Comparison of ENCODE assay signal across 13 cellular contexts in genomic region chr4:16029329-16029728, GRCh38. TPM values are rescaled to one million over a fixed set of nuclear protein-coding genes. Genes with fewer than 3 reads are reported as not detected.
DNase-seq lines count a peak whose midpoint lies in the region; ATAC-seq, FAIRE-seq and TF ChIP-seq lines count a peak whose summit lies in the region.
"Had no signal": no experiment of that assay in that cellular context is flagged by ENCODE, and none has a peak within 500 bp of the region (broad histone marks: within the 10 kb centered on the region; RNA-seq: fewer than 3 reads in every experiment).

No MANE protein-coding gene starts in this region.

- H3K4me3 ChIP-seq in K562, result no peak overlapping the region
- H3K4me3 ChIP-seq: coronary artery had no signal

- no peak overlapping the region for H3K4me2 ChIP-seq in K562 (ENCODE audit: insufficient read depth, low read length)

- H3K9me3 Mint-ChIP-seq in activated naive CD4-positive, alpha-beta T cell treated with anti-CD3 and anti-CD28 coated beads, Interleukin-2, amount 50 U/mL, for 72 hours, result no peaks in the 10 kb centered on the region
- H3K9me3 Mint-ChIP-seq in stimulated activated effector memory CD8-positive, alpha-beta T cell treated with anti-CD3 and anti-CD28 coated beads, Interleukin-12 subunit alpha, Interleukin-12 subunit beta, amount 100 ng/mL, for 72 hours, result no peaks in the 10 kb centered on the region
- H3K9me3 Mint-ChIP-seq: type B pancreatic cell had no signal

- no peak overlapping the region for H3K27ac Mint-ChIP-seq in activated naive CD4-positive, alpha-beta T cell treated with anti-CD3 and anti-CD28 coated beads, Interleukin-2, amount 50 U/mL, for 72 hours
- no peak overlapping the region for H3K27ac Mint-ChIP-seq in stimulated activated effector memory CD8-positive, alpha-beta T cell treated with anti-CD3 and anti-CD28 coated beads, Interleukin-12 subunit alpha, Interleukin-12 subunit beta, amount 100 ng/mL, for 72 hours
- H3K27ac Mint-ChIP-seq: type B pancreatic cell had no signal

- H3K4me1 ChIP-seq in K562 (replicated peaks in 1 of 2; ENCODE audit: control insufficient read depth in 2 of 2, insufficient read depth in 2 of 2, low read length in 2 of 2), result no peaks in the 10 kb centered on the region

- H3K9me1 ChIP-seq in K562 (ENCODE audit: control insufficient read depth, insufficient read depth, low read length), result no peaks in the 10 kb centered on the region

- no peak for TF ChIP-seq EP300 in K562 (IDR thresholded peaks at IDR 0.05; ENCODE audit: low read length)

- no peaks in the 10 kb centered on the region for H4K20me1 ChIP-seq in K562 (replicated peaks; ENCODE audit: control insufficient read depth, insufficient read depth, low read length)

- H3K79me2 ChIP-seq in K562 (ENCODE audit: control insufficient read depth, insufficient read depth, low read length), result no peaks in the 10 kb centered on the region

- H3K27ac ChIP-seq in K562 (ENCODE audit: extremely low read depth, low read depth, low read length), result no peak overlapping the region
- H3K27ac ChIP-seq: coronary artery had no signal

- peak; percentile 38 for FAIRE-seq in HTR-8/SVneo (lab: Jason Lieb, UNC)
- FAIRE-seq in K562 (lab: Jason Lieb, UNC), result peak; percentile 64
- FAIRE-seq in D721Med (lab: Jason Lieb, UNC), result no peak

- no peak overlapping the region for H3K4me3 Mint-ChIP-seq in stimulated activated effector memory CD8-positive, alpha-beta T cell treated with anti-CD3 and anti-CD28 coated beads, Interleukin-12 subunit alpha, Interleukin-12 subunit beta, amount 100 ng/mL, for 72 hours
- H3K4me3 Mint-ChIP-seq: type B pancreatic cell had no signal

- H3K36me3 ChIP-seq in K562 (ENCODE audit: control insufficient read depth, insufficient read depth, low read length), result no peaks in the 10 kb centered on the region

- intact Hi-C loops in K562 (cut with micrococcal nuclease), result loop anchor here (10.0 kb wide), 1 partner anchor 555 kb away; no protein-coding TSS in a partner anchor

- peaks cover 15% of the 10 kb centered on the region for H3K4me1 Mint-ChIP-seq in stimulated activated effector memory CD8-positive, alpha-beta T cell treated with anti-CD3 and anti-CD28 coated beads, Interleukin-12 subunit alpha, Interleukin-12 subunit beta, amount 100 ng/mL, for 72 hours

- no TSS peak for BruUV-seq in K562 (replicated peaks; lab: Mats Ljungman, UMichigan)

- TF ChIP-seq CTCF in K562 (IDR thresholded peaks at IDR 0.05 in 2 of 3, conservative IDR thresholded peaks at IDR 0.05 in 1 of 3; ENCODE audit: insufficient read depth in 2 of 3, low read depth in 1 of 3, low read length in 3 of 3) (no peak), D721Med (IDR thresholded peaks at IDR 0.05; ENCODE audit: insufficient read depth, missing control alignments) (no peak)

- ATAC-seq in K562 (no peak), GM18520 (IDR thresholded peaks at IDR 0.05; ENCODE audit: unreplicated experiment) (no peak)
- ATAC-seq in activated naive CD4-positive, alpha-beta T cell treated with anti-CD3 and anti-CD28 coated beads, Interleukin-2, amount 50 U/mL, for 72 hours, result no peak
- ATAC-seq in stimulated activated effector memory CD8-positive, alpha-beta T cell treated with anti-CD3 and anti-CD28 coated beads, Interleukin-12 subunit alpha, Interleukin-12 subunit beta, amount 100 ng/mL, for 72 hours, result no peak

- no peak overlapping the region for H2AFZ ChIP-seq in K562 (ENCODE audit: low read depth, low read length)

- DNase-seq in AG08396 (ENCODE audit: low spot score) (peak; percentile 18), HTR-8/SVneo (ENCODE audit: insufficient read length, low spot score) (peak; percentile 25), K562 (ENCODE audit: extremely low read depth in 1 of 4, low spot score in 3 of 4) (no peak), left kidney (ENCODE audit: low read depth, low spot score) (peak; percentile 77), D721Med (ENCODE audit: insufficient read length, low spot score) (no peak)
- DNase-seq in activated naive CD4-positive, alpha-beta T cell treated with anti-CD3 and anti-CD28 coated beads, Interleukin-2, amount 50 U/mL, for 72 hours (ENCODE audit: low spot score in 2 of 2), result no peak
- DNase-seq in stimulated activated effector memory CD8-positive, alpha-beta T cell treated with anti-CD3 and anti-CD28 coated beads, Interleukin-12 subunit alpha, Interleukin-12 subunit beta, amount 100 ng/mL, for 72 hours (ENCODE audit: low spot score in 2 of 2), result no peak
- DNase-seq: activated CD4-positive, alpha-beta T cell treated with anti-CD3 and anti-CD28 coated beads for 4 hours; head of caudate nucleus; NCI-H774 had no signal

- no peaks in the 10 kb centered on the region for H3K9me3 ChIP-seq in K562 (replicated peaks; ENCODE audit: control insufficient read depth, insufficient read depth, low read depth, low read length)

- TF ChIP-seq POLR2A in K562 (conservative IDR thresholded peaks at IDR 0.05), result no peak

- in situ Hi-C loops in K562 (cut with MboI), result no loop called here

- TF ChIP-seq RAD21 in K562 (CRISPR knock-in tag; conservative IDR thresholded peaks at IDR 0.05 in 1 of 2, IDR thresholded peaks at IDR 0.05 in 1 of 2), result no peak

- no peaks in the 10 kb centered on the region for H3K36me3 Mint-ChIP-seq in activated naive CD4-positive, alpha-beta T cell treated with anti-CD3 and anti-CD28 coated beads, Interleukin-2, amount 50 U/mL, for 72 hours
- no peaks in the 10 kb centered on the region for H3K36me3 Mint-ChIP-seq in stimulated activated effector memory CD8-positive, alpha-beta T cell treated with anti-CD3 and anti-CD28 coated beads, Interleukin-12 subunit alpha, Interleukin-12 subunit beta, amount 100 ng/mL, for 72 hours
- H3K36me3 Mint-ChIP-seq: type B pancreatic cell had no signal

- CTCF ChIA-PET in K562 (lab: Yijun Ruan, JAX; ENCODE audit: low intra/inter-chr PET ratio), result no interaction called here

- WGBS in K562 (ENCODE audit: insufficient coverage, low coverage, missing lambda C conversion rate), result 0% methylated on average over 3 of the region's 4 CpGs

- H3K9ac ChIP-seq in K562 (ENCODE audit: insufficient read depth in 1 of 2, low read depth in 2 of 2, low read length in 2 of 2), result no peak overlapping the region

- POLR2A ChIA-PET in K562 (lab: Yijun Ruan, JAX), result interaction anchor here (1.1 kb wide), 1 partner anchor 10 kb away, joined by 3 read pairs; no protein-coding TSS in a partner anchor

- H3K27me3 ChIP-seq in K562 (ENCODE audit: control insufficient read depth in 2 of 2, insufficient read depth in 2 of 2, low read length in 2 of 2), result peaks cover 6 to 11% of the 10 kb centered on the region in 2 experiments; a peak in 2 of 5 replicates

TF ChIP-seq in K562, 482 proteins besides CTCF, POLR2A, EP300 and RAD21 (continues in another document):
- TF ChIP-seq ZNF232 (CRISPR knock-in tag; IDR thresholded peaks at IDR 0.05), result no peak
- TF ChIP-seq RBM39 (optimal IDR thresholded peaks at IDR 0.05; ENCODE audit: low read depth, low read length), result no peak
- TF ChIP-seq NFYB (IDR thresholded peaks at IDR 0.05; ENCODE audit: extremely low read depth, insufficient read length), result no peak
- no peak for TF ChIP-seq TEAD2 (tag; IDR thresholded peaks at IDR 0.05)
- no peak for TF ChIP-seq ZBTB11 (CRISPR knock-in tag; IDR thresholded peaks at IDR 0.05)
- TF ChIP-seq IRF2 (CRISPR knock-in tag; IDR thresholded peaks at IDR 0.05), result no peak

RNA-seq across cellular contexts. Expression of gene PROM1, which starts 54.5 kb away (rescaled TPM):
- total RNA-seq in K562 (2011; cell fraction: chromatin; rRNA removed; ENCODE audit: low replicate concordance), result not detected in 2 replicates
- total RNA-seq in K562 (2011; cell fraction: nucleolus; rRNA removed), result not detected in 2 replicates
- not detected in 2 replicates for total RNA-seq in K562 (2011; cell fraction: nucleoplasm; rRNA removed)
- not detected in 2 replicates for total RNA-seq in K562 (2014; rRNA removed)
- total RNA-seq in K562 (2014; rRNA removed; fragmentation: Illumina TruSeq; extraction: Trizol), result not detected in 2 replicates
- not detected in 2 replicates for total RNA-seq in K562 (2015; rRNA removed; fragmentation: Illumina TruSeq; extraction: Trizol)
- 0.45 TPM in 1 of 2 replicates, not detected in the other for total RNA-seq in K562 (2021)
- not detected in 2 replicates for polyA plus RNA-seq in K562 (2011; rRNA removed)
- polyA plus RNA-seq in K562 (2011; cell fraction: cytosol; rRNA removed), result not detected in 2 replicates
- polyA plus RNA-seq in K562 (2011; cell fraction: nucleus; rRNA removed), result 0.14 TPM in 1 of 2 replicates, not detected in the other
- 0.04 and 0.07 TPM in 2 replicates for polyA plus RNA-seq in K562 (2012)
- not detected in 2 replicates for polyA plus RNA-seq in K562 (2014; fragmentation: Illumina TruSeq; extraction: Trizol)
- polyA plus RNA-seq in K562 (2014; fragmentation: Nextera tagmentation; extraction: Ambion mirVana), result not detected
- 0.05 TPM in 1 of 2 replicates, not detected in the other for polyA plus RNA-seq in K562 (2014; rRNA removed)
- polyA minus RNA-seq in K562 (2011; rRNA and poly(A)+ RNA removed), result not detected in 2 replicates
- polyA minus RNA-seq in K562 (2011; cell fraction: cytosol; rRNA and poly(A)+ RNA removed), result not detected in 2 replicates
- polyA minus RNA-seq in K562 (2011; cell fraction: nucleus; rRNA and poly(A)+ RNA removed), result not detected in 2 replicates
- under 1 TPM; 0.06 to 0.41 TPM for total RNA-seq in activated naive CD4-positive, alpha-beta T cell treated with anti-CD3 and anti-CD28 coated beads, Interleukin-2, amount 50 U/mL, for 72 hours

Comparison
In these comparisons a context has a peak if more than half of its experiments do, and no peak if none do; other contexts are left out.
1. DNase-seq: peak in AG08396 (single experiment), HTR-8/SVneo (single experiment) and left kidney (single experiment); none in K562 (0 of 4), activated naive CD4-positive, alpha-beta T cell treated with anti-CD3 and anti-CD28 coated beads, Interleukin-2, amount 50 U/mL, for 72 hours (0 of 2), stimulated activated effector memory CD8-positive, alpha-beta T cell treated with anti-CD3 and anti-CD28 coated beads, Interleukin-12 subunit alpha, Interleukin-12 subunit beta, amount 100 ng/mL, for 72 hours (0 of 2) and D721Med (single experiment).